Comparison of ENCODE assay signal across 1 cellular context in the genomic region with DNA sequence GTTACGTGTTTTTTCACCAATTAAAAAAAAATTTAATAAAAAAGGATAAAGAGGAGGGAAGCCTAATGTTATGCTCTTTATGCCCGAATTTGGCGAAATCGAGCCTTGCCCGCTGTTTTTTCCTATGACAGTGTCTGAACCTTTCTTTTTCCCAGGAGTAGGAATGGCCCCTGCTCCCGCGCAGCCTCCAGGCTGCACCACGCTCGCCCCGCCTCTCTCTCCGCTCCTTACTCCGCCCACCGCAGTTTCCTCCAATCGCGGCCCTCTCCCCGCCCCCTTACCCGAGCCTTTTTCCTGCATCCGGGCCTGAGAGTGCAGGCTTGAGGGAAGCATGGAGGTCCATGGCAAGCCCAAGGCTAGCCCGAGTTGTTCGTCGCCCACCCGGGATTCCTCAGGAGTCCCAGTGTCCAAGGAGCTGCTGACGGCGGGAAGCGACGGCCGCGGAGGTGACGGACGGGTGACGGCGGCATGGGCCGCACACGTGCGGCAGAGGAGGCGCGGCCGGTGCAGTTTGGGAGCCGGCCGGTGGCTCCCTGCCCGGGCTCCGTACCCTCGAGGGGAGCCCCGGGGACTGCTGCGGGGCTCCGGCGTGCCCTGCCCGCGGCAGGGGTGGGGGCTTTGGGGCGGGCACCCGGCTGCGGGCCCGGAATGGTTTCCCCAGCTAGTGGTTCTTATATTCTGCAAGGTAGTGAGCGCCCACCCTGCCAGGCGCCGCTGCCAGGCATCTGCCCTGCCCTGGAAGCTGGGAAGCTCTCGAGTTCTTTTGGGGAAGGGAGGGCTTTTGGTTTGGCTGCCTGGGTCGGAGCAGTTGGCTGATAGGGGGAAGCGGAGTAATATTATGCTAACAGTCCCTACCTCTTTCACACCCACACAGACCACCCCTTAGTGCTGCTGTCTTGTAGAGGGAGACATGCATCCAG.
TF ChIP-seq lines count a peak whose summit lies in the region.

A gene with protein sequence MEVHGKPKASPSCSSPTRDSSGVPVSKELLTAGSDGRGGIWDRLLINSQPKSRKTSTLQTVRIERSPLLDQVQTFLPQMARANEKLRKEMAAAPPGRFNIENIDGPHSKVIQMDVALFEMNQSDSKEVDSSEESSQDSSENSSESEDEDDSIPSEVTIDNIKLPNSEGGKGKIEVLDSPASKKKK (plus strand): TSS at position 295 of the 920 bp plus-strand sequence. CDS start 37 bp downstream, at position 332.

TF ChIP-seq in IMR-90, 13 proteins besides CTCF, POLR2A, EP300 and RAD21 (continued from another document):
- TF ChIP-seq RCOR1 (IDR thresholded peaks at IDR 0.05; ENCODE audit: insufficient replicate concordance, low read length): no peak
- TF ChIP-seq MXI1 (IDR thresholded peaks at IDR 0.05; ENCODE audit: borderline replicate concordance, low read depth, low read length): peak; percentile 98
- no peak for TF ChIP-seq NFE2L2 (IDR thresholded peaks at IDR 0.05; ENCODE audit: low read depth, low read length)
- no peak for TF ChIP-seq MAFK (IDR thresholded peaks at IDR 0.05; ENCODE audit: low read depth, low read length)
- no peak for TF ChIP-seq RFX5 (IDR thresholded peaks at IDR 0.05; ENCODE audit: low read depth, low read length)
